Comparison of ENCODE assay signal across 8 cellular contexts in genomic region chr9:100427366-100428263, GRCh38. TPM values are rescaled to one million over a fixed set of nuclear protein-coding genes. Genes with fewer than 3 reads are reported as not detected.
DNase-seq lines count a peak whose midpoint lies in the region; ATAC-seq and TF ChIP-seq lines count a peak whose summit lies in the region.

No MANE protein-coding gene starts in this region.

- peak overlapping the region; percentile 87 for H3K4me3 Mint-ChIP-seq in T-helper 17 cell

- DNase-seq in ELR (ENCODE audit: low read depth) (peak; percentile 90), T-helper 17 cell (no peak), colonic mucosa (peak; percentile 62), left colon (peak; percentile 61 to 66), inferior parietal cortex (ENCODE audit: extremely low spot score) (no peak)
- peak; percentile 1 to 2 for DNase-seq in stimulated activated CD4-positive, alpha-beta T cell treated with anti-CD3 and anti-CD28 coated beads, Interleukin-15, amount 100 ng/mL, for 48 hours (ENCODE audit: low read depth in 2 of 2)

- no peak for TF ChIP-seq CTCF in colonic mucosa (IDR thresholded peaks at IDR 0.05)

- H3K27me3 ChIP-seq in colonic mucosa, result no peaks in the 10 kb centered on the region

- peak overlapping the region; percentile 77 for H3K27ac Mint-ChIP-seq in T-helper 17 cell

- peaks cover 43% of the 10 kb centered on the region for H3K4me1 Mint-ChIP-seq in T-helper 17 cell

- H3K9ac ChIP-seq in colonic mucosa (ENCODE audit: low read depth in 2 of 2, low read length in 2 of 2), result peak overlapping the region; percentile 73

- ATAC-seq in GM21737 (IDR thresholded peaks at IDR 0.05; ENCODE audit: unreplicated experiment), result peak; percentile 42
- peak; percentile 53 for ATAC-seq in T-helper 17 cell
- ATAC-seq in left colon, result peak; percentile 70

- H3K36me3 Mint-ChIP-seq in T-helper 17 cell (ENCODE audit: low read depth), result peaks cover 2% of the 10 kb centered on the region

- peak overlapping the region; percentile 74 for H3K4me3 ChIP-seq in colonic mucosa

- no peaks in the 10 kb centered on the region for H3K36me3 ChIP-seq in colonic mucosa

- no peak for TF ChIP-seq EP300 in Ishikawa (IDR thresholded peaks at IDR 0.05; ENCODE audit: borderline replicate concordance)

- peak overlapping the region; percentile 85 for H3K27ac ChIP-seq in colonic mucosa

- H3K9me3 ChIP-seq in T-helper 17 cell (ENCODE audit: control insufficient read depth, low read length, poor library complexity, severe bottlenecking) (no peaks in the 10 kb centered on the region), colonic mucosa (no peaks in the 10 kb centered on the region)

- intact Hi-C loops in colonic mucosa (cut with DNase I) (loop anchor here (5.0 kb wide), 1 partner anchor 170 kb away; no protein-coding TSS in a partner anchor), left colon (cut with DNase I, micrococcal nuclease) (no loop called here)

- H3K4me1 ChIP-seq in colonic mucosa, result peaks cover 5% of the 10 kb centered on the region

- peaks cover 4% of the 10 kb centered on the region for H3K27me3 Mint-ChIP-seq in T-helper 17 cell

- no peak for TF ChIP-seq RAD21 in Ishikawa (IDR thresholded peaks at IDR 0.05; ENCODE audit: low read depth)

TF ChIP-seq in Ishikawa, 13 proteins besides CTCF, POLR2A, EP300 and RAD21:
- peak; percentile 26; the same call in 1 of the 2 replicates for TF ChIP-seq MAX (IDR thresholded peaks at IDR 0.05)
- no peak for TF ChIP-seq CREB1 (IDR thresholded peaks at IDR 0.05; ENCODE audit: low read depth)
- no peak for TF ChIP-seq EGR1 (IDR thresholded peaks at IDR 0.05)
- TF ChIP-seq CEBPB (IDR thresholded peaks at IDR 0.05), result no peak
- TF ChIP-seq ZBTB7A (IDR thresholded peaks at IDR 0.05; ENCODE audit: low read depth), result peak; percentile 28; the same call in 1 of the 2 replicates

RNA-seq across cellular contexts. Expression of gene MSANTD3, which starts 0.7 kb away (rescaled TPM):
- total RNA-seq in T-helper 17 cell, result 10 to 100 TPM in 1 of 2 donors, 1 to 10 TPM in 1; 9.2 to 19.6 TPM
- total RNA-seq in colonic mucosa, result 10 to 100 TPM in 1 of 2 donors, 1 to 10 TPM in 1; 9.1 to 11.7 TPM
- total RNA-seq in left colon, result 1 to 10 TPM; 9.2 to 9.8 TPM

RNA-seq across cellular contexts. Expression of gene TMEFF1, which starts 45.3 kb away (rescaled TPM):
- total RNA-seq in T-helper 17 cell (not detected), colonic mucosa (under 1 TPM in 1 of 2 donors, not detected in 1; 0.27 TPM), left colon (under 1 TPM in 1 of 2 donors, not detected in 1; 0.50 TPM)

Comparison
In these comparisons a context has a peak if more than half of its experiments do, and no peak if none do; other contexts are left out.
1. DNase-seq: peak in ELR (single experiment), colonic mucosa (single experiment), left colon (2 of 2) and stimulated activated CD4-positive, alpha-beta T cell treated with anti-CD3 and anti-CD28 coated beads, Interleukin-15, amount 100 ng/mL, for 48 hours (2 of 2); none in T-helper 17 cell (0 of 3) and inferior parietal cortex (single experiment).
2. Peak in every context shown above with its lines, with median percentiles within 50 percentile points of each other: ATAC-seq.